1 cellular context compared by ENCODE assay signal in the genomic region with DNA sequence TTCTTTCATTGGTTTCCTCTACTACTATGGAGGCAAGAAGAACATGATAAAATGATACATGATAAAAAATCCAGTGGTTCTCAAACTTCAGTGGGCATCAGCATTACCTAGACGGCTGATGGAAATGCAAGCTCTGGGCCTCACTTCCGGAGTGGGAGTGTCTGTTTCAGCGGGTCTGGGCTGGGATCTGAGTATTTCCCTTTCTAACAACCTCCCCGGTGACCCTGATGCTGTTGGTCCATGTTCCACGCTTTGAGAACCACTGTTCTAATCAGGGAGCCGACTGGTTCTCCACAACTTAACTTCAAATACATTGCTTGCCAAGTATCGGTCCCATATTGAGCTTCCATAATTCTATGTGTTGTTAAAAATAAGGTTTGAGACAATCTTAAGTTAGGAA.
TF ChIP-seq lines count a peak whose summit lies in the region.

No MANE protein-coding gene starts in this region.

TF ChIP-seq in WTC11, 78 proteins besides CTCF, POLR2A, EP300 and RAD21 (continued from another document):
- TF ChIP-seq, protein P1, sequence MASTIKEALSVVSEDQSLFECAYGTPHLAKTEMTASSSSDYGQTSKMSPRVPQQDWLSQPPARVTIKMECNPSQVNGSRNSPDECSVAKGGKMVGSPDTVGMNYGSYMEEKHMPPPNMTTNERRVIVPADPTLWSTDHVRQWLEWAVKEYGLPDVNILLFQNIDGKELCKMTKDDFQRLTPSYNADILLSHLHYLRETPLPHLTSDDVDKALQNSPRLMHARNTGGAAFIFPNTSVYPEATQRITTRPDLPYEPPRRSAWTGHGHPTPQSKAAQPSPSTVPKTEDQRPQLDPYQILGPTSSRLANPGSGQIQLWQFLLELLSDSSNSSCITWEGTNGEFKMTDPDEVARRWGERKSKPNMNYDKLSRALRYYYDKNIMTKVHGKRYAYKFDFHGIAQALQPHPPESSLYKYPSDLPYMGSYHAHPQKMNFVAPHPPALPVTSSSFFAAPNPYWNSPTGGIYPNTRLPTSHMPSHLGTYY (CRISPR knock-in tag; IDR thresholded peaks at IDR 0.05): no peak
- TF ChIP-seq ESRRA (CRISPR knock-in tag; IDR thresholded peaks at IDR 0.05; ENCODE audit: borderline replicate concordance): no peak
- TF ChIP-seq, protein P2, sequence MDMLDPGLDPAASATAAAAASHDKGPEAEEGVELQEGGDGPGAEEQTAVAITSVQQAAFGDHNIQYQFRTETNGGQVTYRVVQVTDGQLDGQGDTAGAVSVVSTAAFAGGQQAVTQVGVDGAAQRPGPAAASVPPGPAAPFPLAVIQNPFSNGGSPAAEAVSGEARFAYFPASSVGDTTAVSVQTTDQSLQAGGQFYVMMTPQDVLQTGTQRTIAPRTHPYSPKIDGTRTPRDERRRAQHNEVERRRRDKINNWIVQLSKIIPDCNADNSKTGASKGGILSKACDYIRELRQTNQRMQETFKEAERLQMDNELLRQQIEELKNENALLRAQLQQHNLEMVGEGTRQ (CRISPR knock-in tag; IDR thresholded peaks at IDR 0.05): no peak
